ENCODE assay signal across 9 cellular contexts in genomic region chr3:19931767-19932188, GRCh38. TPM values are rescaled to one million over a fixed set of nuclear protein-coding genes. Genes with fewer than 3 reads are reported as not detected.
DNase-seq lines count a peak whose midpoint lies in the region; ATAC-seq and TF ChIP-seq lines count a peak whose summit lies in the region.
"Had no signal": no experiment of that assay in that cellular context is flagged by ENCODE, and none has a peak within 500 bp of the region (broad histone marks: within the 10 kb centered on the region; RNA-seq: fewer than 3 reads in every experiment).

No MANE protein-coding gene starts in this region.

- no peaks in the 10 kb centered on the region for H3K9me3 Mint-ChIP-seq in activated naive CD8-positive, alpha-beta T cell (ENCODE audit: low read depth)

- H3K4me3 ChIP-seq in lower leg skin (ENCODE audit: low read depth, poor library complexity, severe bottlenecking), result no peak overlapping the region
- H3K4me3 ChIP-seq: colonic mucosa had no signal

- H3K36me3 Mint-ChIP-seq in activated naive CD8-positive, alpha-beta T cell, result peaks cover 3% of the 10 kb centered on the region

- no peak overlapping the region for H3K27ac ChIP-seq in RWPE1
- H3K27ac ChIP-seq: colonic mucosa had no signal

- POLR2A ChIA-PET in RWPE1 (lab: Yijun Ruan, JAX; ENCODE audit: low non-redundant PET), result no interaction called here

- peak overlapping the region; percentile 20 for H3K4me3 Mint-ChIP-seq in activated naive CD8-positive, alpha-beta T cell

- CTCF ChIA-PET in RWPE1 (lab: Yijun Ruan, JAX), result no interaction called here

- no peak for TF ChIP-seq POLR2A in lower leg skin (IDR thresholded peaks at IDR 0.05)

- ATAC-seq in GM21381 (IDR thresholded peaks at IDR 0.05; ENCODE audit: unreplicated experiment) (peak; percentile 47), HG03378 (IDR thresholded peaks at IDR 0.05; ENCODE audit: unreplicated experiment) (peak; percentile 64)

- intact Hi-C loops in lower leg skin (cut with DNase I; ENCODE audit: low total_unique reads), result no loop called here

- 56 to 76% methylated on average over 1 of the region's 1 CpG for WGBS in lower leg skin, 2 donors

- DNase-seq in CD1c-positive myeloid dendritic cell (ENCODE audit: extremely low spot score) (peak; percentile 62), RWPE1 (ENCODE audit: low spot score) (no peak), KG1 (lab: John Stamatoyannopoulos, UW) (no peak), lower leg skin (ENCODE audit: low spot score in 2 of 2) (no peak), NCI-H2171 (lab: John Stamatoyannopoulos, UW) (no peak)
- DNase-seq: colonic mucosa had no signal

- peaks cover 18% of the 10 kb centered on the region for H3K4me1 Mint-ChIP-seq in activated naive CD8-positive, alpha-beta T cell (ENCODE audit: low read depth)

- TF ChIP-seq CTCF in RWPE1 (conservative IDR thresholded peaks at IDR 0.05; ENCODE audit: low read depth), result no peak
- no peak for TF ChIP-seq CTCF in lower leg skin (IDR thresholded peaks at IDR 0.05)

- H3K27ac Mint-ChIP-seq in activated naive CD8-positive, alpha-beta T cell, result peak overlapping the region; percentile 84

- H3K27me3 Mint-ChIP-seq in activated naive CD8-positive, alpha-beta T cell, result peaks cover 9% of the 10 kb centered on the region

RNA-seq across cellular contexts. Expression of gene EFHB, which starts 2.2 kb away (rescaled TPM):
- under 1 TPM in 3 of 4 donors, not detected in 1; 0.80 to 0.88 (median 0.88) TPM for total RNA-seq in lower leg skin

RNA-seq across cellular contexts. Expression of gene RAB5A, which starts 15.1 kb away (rescaled TPM):
- total RNA-seq in lower leg skin, result 100 to 1,000 TPM; 110 to 168 (median 119) TPM
